8 cellular contexts compared by ENCODE assay signal in the genomic region with DNA sequence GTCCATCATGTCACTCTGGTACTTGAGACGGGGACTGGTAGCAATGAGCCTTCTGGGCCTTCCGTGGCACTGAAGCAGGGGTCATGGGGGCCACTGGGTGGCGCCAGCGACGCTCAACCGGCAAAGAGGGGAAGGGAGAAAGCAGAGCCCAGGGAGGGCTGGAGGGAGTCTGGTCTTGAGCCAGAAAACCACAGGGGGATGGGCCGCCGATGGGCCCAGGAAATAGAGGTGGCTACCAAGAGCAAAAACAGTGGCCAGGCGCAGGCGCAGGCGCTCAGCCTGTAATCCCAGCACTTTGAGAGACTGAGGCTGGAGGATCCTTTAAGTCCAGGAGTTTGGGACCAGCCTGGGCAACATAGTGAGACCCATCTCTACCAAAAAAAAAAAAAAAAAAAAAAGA. TPM values are rescaled to one million over a fixed set of nuclear protein-coding genes. Genes with fewer than 3 reads are reported as not detected.
DNase-seq lines count a peak whose midpoint lies in the region; ATAC-seq, FAIRE-seq and TF ChIP-seq lines count a peak whose summit lies in the region.

No MANE protein-coding gene starts in this region.

- DNase-seq in 8988T (peak; percentile 52), RPMI8226 (peak; percentile 64), amniotic epithelial cell (ENCODE audit: low read depth) (peak; percentile 42), HepG2 (ENCODE audit: low spot score) (peak; percentile 51), urothelium cell line (ENCODE audit: low spot score) (peak; percentile 25), RKO (ENCODE audit: low spot score) (no peak)

- no peak for TF ChIP-seq EP300 in HepG2 (IDR thresholded peaks at IDR 0.05; ENCODE audit: low read depth in 2 of 2, low read length in 2 of 2)
- no peak for TF ChIP-seq EP300 in HepG2 (CRISPR knock-in tag; IDR thresholded peaks at IDR 0.05; ENCODE audit: borderline replicate concordance)

- WGBS in HepG2 (ENCODE audit: low lambda C conversion rate), result 58% methylated on average over 5 of the region's 11 CpGs

- ATAC-seq in HG02981 (IDR thresholded peaks at IDR 0.05; ENCODE audit: unreplicated experiment) (peak; percentile 81), HepG2 (peak; percentile 98)

- H2AFZ ChIP-seq in HepG2 (ENCODE audit: low read length), result no peak overlapping the region

- H3K79me2 ChIP-seq in HepG2 (ENCODE audit: insufficient read depth, low read length), result no peaks in the 10 kb centered on the region

- no peaks in the 10 kb centered on the region for H3K4me1 ChIP-seq in HepG2 (ENCODE audit: insufficient read depth, low read length)

- H3K4me3 ChIP-seq in HepG2 (replicated peaks in 1 of 3; ENCODE audit: insufficient read depth in 1 of 3, low read depth in 2 of 3, low read length in 3 of 3), result no peak overlapping the region

- POLR2A ChIA-PET in HepG2 (lab: Yijun Ruan, JAX), result no interaction called here

- TF ChIP-seq CTCF in GM12874 (IDR thresholded peaks at IDR 0.05; ENCODE audit: insufficient read depth, low read depth, low read length) (peak; percentile 83), HepG2 (CRISPR knock-in tag; IDR thresholded peaks at IDR 0.05) (peak; percentile 84)

- in situ Hi-C loops in HepG2 (cut with HindIII; ENCODE audit: extremely low pct_ligation_motif_present, low pct_unique_long_range_greater_than_20kb), result no loop called here

- H3K27ac ChIP-seq in HepG2 (ENCODE audit: extremely low read length, insufficient read depth, low read length), result no peak overlapping the region

- H3K4me2 ChIP-seq in HepG2 (ENCODE audit: low read depth, low read length), result peak overlapping the region; percentile 13; the same call in 1 of the 2 replicates

- H4K20me1 ChIP-seq in HepG2 (ENCODE audit: insufficient read depth, low read length), result no peaks in the 10 kb centered on the region

- no peaks in the 10 kb centered on the region for H3K9me3 ChIP-seq in HepG2 (ENCODE audit: low read length)

- intact Hi-C loops in HepG2 (cut with micrococcal nuclease; ENCODE audit: unreplicated experiment), result loop anchor here (1.0 kb wide), 1 partner anchor 288 kb away; no protein-coding TSS in a partner anchor

- no TSS peak for BruUV-seq in HepG2 (replicated peaks; lab: Mats Ljungman, UMichigan)

- FAIRE-seq in HepG2 (lab: Jason Lieb, UNC) (peak; percentile 66), urothelium cell line (lab: Jason Lieb, UNC) (no peak)

- H3K36me3 ChIP-seq in HepG2 (replicated peaks in 1 of 2; ENCODE audit: control insufficient read depth in 1 of 2, insufficient read depth in 2 of 2, low read length in 2 of 2), result no peaks in the 10 kb centered on the region

- CTCF ChIA-PET in HepG2 (lab: Yijun Ruan, JAX; ENCODE audit: low intra/inter-chr PET ratio, low total read pairs), result interaction anchor here (1.5 kb wide), 1 partner anchor 288 kb away, joined by 10 read pairs; no protein-coding TSS in a partner anchor

- no peak overlapping the region for H3K9ac ChIP-seq in HepG2 (ENCODE audit: insufficient read depth, low read depth, low read length)

- H3K27me3 ChIP-seq in HepG2 (ENCODE audit: control insufficient read depth in 1 of 2, insufficient read depth in 2 of 2, low read length in 2 of 2), result 0 out of 5 replicates have a peak, but pooled peaks cover 0 to 2% of the 10 kb centered on the region in 2 experiments

- peak; percentile 70; the same call in 1 of the 2 replicates for TF ChIP-seq RAD21 in HepG2 (CRISPR knock-in tag; IDR thresholded peaks at IDR 0.05)

- no peak for TF ChIP-seq POLR2A in HepG2 (IDR thresholded peaks at IDR 0.05; ENCODE audit: insufficient read depth in 1 of 2, low read depth in 2 of 2, low read length in 2 of 2)

TF ChIP-seq in HepG2, 621 proteins besides CTCF, POLR2A, EP300 and RAD21 (continues in another document):
- TF ChIP-seq ZNF597 (CRISPR knock-in tag; IDR thresholded peaks at IDR 0.05) (no peak), ERF (CRISPR knock-in tag; IDR thresholded peaks at IDR 0.05) (peak; percentile 43; the same call in 1 of the 2 replicates)

RNA-seq across cellular contexts. Expression of gene EXOC8, which starts 21.8 kb away (rescaled TPM):
- total RNA-seq in HepG2 (2016; rRNA removed; fragmentation: Illumina TruSeq; extraction: Trizol), result 7.9 and 12.0 TPM in 2 replicates
- total RNA-seq in HepG2 (2016; cell fraction: cytosol; rRNA removed; fragmentation: Illumina TruSeq; extraction: Trizol; ENCODE audit: low read depth), result 0.40 and 0.71 TPM in 2 replicates
- total RNA-seq in HepG2 (2016; cell fraction: insoluble cytoplasmic fraction; rRNA removed; fragmentation: Illumina TruSeq; extraction: Trizol), result 7.4 and 10.9 TPM in 2 replicates
- total RNA-seq in HepG2 (2016; cell fraction: membrane; rRNA removed; fragmentation: Illumina TruSeq; extraction: Trizol), result 2.4 and 3.3 TPM in 2 replicates
- 6.8 and 7.1 TPM in 2 replicates for total RNA-seq in HepG2 (2016; cell fraction: nucleus; rRNA removed; fragmentation: Illumina TruSeq; extraction: Trizol)
- 2.1 and 2.4 TPM in 2 replicates for polyA plus RNA-seq in HepG2 (2011; rRNA removed)
- polyA plus RNA-seq in HepG2 (2011; cell fraction: cytosol; rRNA removed), result 1.1 and 1.6 TPM in 2 replicates
- polyA plus RNA-seq in HepG2 (2011; cell fraction: nucleus; rRNA removed), result 2.8 and 3.3 TPM in 2 replicates
- 3.4 TPM in 2 replicates for polyA plus RNA-seq in HepG2 (2012)
- polyA plus RNA-seq in HepG2 (2016; cell fraction: cytosol; fragmentation: Illumina TruSeq; extraction: Trizol; ENCODE audit: low read depth), result 0.14 and 0.19 TPM in 2 replicates
- 6.1 and 6.9 TPM in 2 replicates for polyA plus RNA-seq in HepG2 (2016; cell fraction: insoluble cytoplasmic fraction; fragmentation: Illumina TruSeq; extraction: Trizol; ENCODE audit: low read depth)
- 0.82 and 0.91 TPM in 2 replicates for polyA plus RNA-seq in HepG2 (2016; cell fraction: membrane; fragmentation: Illumina TruSeq; extraction: Trizol; ENCODE audit: low read depth)
- polyA plus RNA-seq in HepG2 (2016; cell fraction: nucleus; fragmentation: Illumina TruSeq; extraction: Trizol; ENCODE audit: insufficient read depth, low read depth), result 7.0 and 7.6 TPM in 2 replicates
- 6.2 and 13.6 TPM in 2 replicates for polyA minus RNA-seq in HepG2 (2011; rRNA and poly(A)+ RNA removed; ENCODE audit: low replicate concordance)
- polyA minus RNA-seq in HepG2 (2011; cell fraction: cytosol; rRNA and poly(A)+ RNA removed), result 5.3 and 6.2 TPM in 2 replicates
- 6.1 and 6.2 TPM in 2 replicates for polyA minus RNA-seq in HepG2 (2011; cell fraction: nucleus; rRNA and poly(A)+ RNA removed)

RNA-seq across cellular contexts. Expression of gene SPRTN, which starts 22.2 kb away (rescaled TPM):
- 15.2 and 17.7 TPM in 2 replicates for total RNA-seq in HepG2 (2016; rRNA removed; fragmentation: Illumina TruSeq; extraction: Trizol)
- 1.6 and 2.0 TPM in 2 replicates for total RNA-seq in HepG2 (2016; cell fraction: cytosol; rRNA removed; fragmentation: Illumina TruSeq; extraction: Trizol; ENCODE audit: low read depth)
- 15.9 and 18.4 TPM in 2 replicates for total RNA-seq in HepG2 (2016; cell fraction: insoluble cytoplasmic fraction; rRNA removed; fragmentation: Illumina TruSeq; extraction: Trizol)
- total RNA-seq in HepG2 (2016; cell fraction: membrane; rRNA removed; fragmentation: Illumina TruSeq; extraction: Trizol), result 5.3 and 5.5 TPM in 2 replicates
- 13.9 and 19.7 TPM in 2 replicates for total RNA-seq in HepG2 (2016; cell fraction: nucleus; rRNA removed; fragmentation: Illumina TruSeq; extraction: Trizol)
- 3.9 and 4.2 TPM in 2 replicates for polyA plus RNA-seq in HepG2 (2011; rRNA removed)
- polyA plus RNA-seq in HepG2 (2011; cell fraction: cytosol; rRNA removed), result 5.3 and 5.4 TPM in 2 replicates
- 4.3 and 5.4 TPM in 2 replicates for polyA plus RNA-seq in HepG2 (2011; cell fraction: nucleus; rRNA removed)
- polyA plus RNA-seq in HepG2 (2012), result 4.0 TPM in 2 replicates
- 0.49 and 0.59 TPM in 2 replicates for polyA plus RNA-seq in HepG2 (2016; cell fraction: cytosol; fragmentation: Illumina TruSeq; extraction: Trizol; ENCODE audit: low read depth)
- 17.4 and 18.3 TPM in 2 replicates for polyA plus RNA-seq in HepG2 (2016; cell fraction: insoluble cytoplasmic fraction; fragmentation: Illumina TruSeq; extraction: Trizol; ENCODE audit: low read depth)
- polyA plus RNA-seq in HepG2 (2016; cell fraction: membrane; fragmentation: Illumina TruSeq; extraction: Trizol; ENCODE audit: low read depth), result 1.9 and 2.2 TPM in 2 replicates
- 9.8 and 12.4 TPM in 2 replicates for polyA plus RNA-seq in HepG2 (2016; cell fraction: nucleus; fragmentation: Illumina TruSeq; extraction: Trizol; ENCODE audit: insufficient read depth, low read depth)
- 8.7 and 42.7 TPM in 2 replicates for polyA minus RNA-seq in HepG2 (2011; rRNA and poly(A)+ RNA removed; ENCODE audit: low replicate concordance)
- polyA minus RNA-seq in HepG2 (2011; cell fraction: cytosol; rRNA and poly(A)+ RNA removed), result 5.3 and 9.5 TPM in 2 replicates
- 23.7 and 28.6 TPM in 2 replicates for polyA minus RNA-seq in HepG2 (2011; cell fraction: nucleus; rRNA and poly(A)+ RNA removed)
